In genomic region chr6:82608365-82608764, GRCh38 we compare ENCODE assay signal across 20 cellular contexts.
DNase-seq lines count a peak whose midpoint lies in the region; ATAC-seq and TF ChIP-seq lines count a peak whose summit lies in the region.
"Had no signal": no experiment of that assay in that cellular context is flagged by ENCODE, and none has a peak within 500 bp of the region (broad histone marks: within the 10 kb centered on the region; RNA-seq: fewer than 3 reads in every experiment).

No MANE protein-coding gene starts in this region.

- H3K27me3 Mint-ChIP-seq in WTC11 (ENCODE audit: low read depth) (no peaks in the 10 kb centered on the region), neural progenitor cell (ENCODE audit: insufficient read depth, low read depth) (peaks cover 5% of the 10 kb centered on the region)

- H2AFZ ChIP-seq in neural progenitor cell (replicated peaks) = no peak overlapping the region

- H3K9me3 ChIP-seq in esophagus muscularis mucosa (no peaks in the 10 kb centered on the region), neural progenitor cell (ENCODE audit: low read depth) (peaks cover 7% of the 10 kb centered on the region)
- H3K9me3 ChIP-seq: A549; BLaER1 treated with 17β-estradiol and CSF1 and Interleukin-3, amounts not matched to agents 10 nM and 100 nM; SJSA1 had no signal

- peaks cover 32% of the 10 kb centered on the region for H3F3A ChIP-seq in neural progenitor cell (ENCODE audit: low read depth)

- no peak for TF ChIP-seq EP300 in esophagus muscularis mucosa (IDR thresholded peaks at IDR 0.05)

- no peak for TF ChIP-seq POLR2A in esophagus muscularis mucosa (IDR thresholded peaks at IDR 0.05; ENCODE audit: low read depth)

- no peaks in the 10 kb centered on the region for H3K79me2 ChIP-seq in neural progenitor cell (ENCODE audit: low read depth)

- H3K27me3 ChIP-seq in esophagus muscularis mucosa = no peaks in the 10 kb centered on the region
- no peaks in the 10 kb centered on the region for H3K27me3 ChIP-seq in neural progenitor cell
- H3K27me3 ChIP-seq: BLaER1 treated with 17β-estradiol and CSF1 and Interleukin-3, amounts not matched to agents 10 nM and 100 nM; SJSA1 had no signal

- WGBS in esophagus muscularis mucosa = 11% methylated on average over 1 of the region's 1 CpG

- H3K4me1 Mint-ChIP-seq in WTC11 (peaks cover 13% of the 10 kb centered on the region), neural progenitor cell (peaks cover 70% of the 10 kb centered on the region)

- intact Hi-C loops in esophagus muscularis mucosa (cut with DNase I) = loop anchor here (10.0 kb wide), 1 partner anchor 334 kb away; no protein-coding TSS in a partner anchor

- no peaks in the 10 kb centered on the region for H3K36me3 Mint-ChIP-seq in WTC11
- peaks cover 13% of the 10 kb centered on the region for H3K36me3 Mint-ChIP-seq in neural progenitor cell
- H3K36me3 Mint-ChIP-seq: CD8-positive, alpha-beta T cell had no signal

- peak overlapping the region; percentile 50 for H3K4me2 ChIP-seq in neural progenitor cell
- H3K4me2 ChIP-seq: A549, KMS-11 had no signal

- DNase-seq in G401 (ENCODE audit: low spot score) = peak; percentile 11
- no peak for DNase-seq in WTC11 (ENCODE audit: low spot score)
- no peak for DNase-seq in esophagus muscularis mucosa (ENCODE audit: extremely low spot score)
- peak; percentile 85 for DNase-seq in neural progenitor cell (ENCODE audit: low spot score)
- no peak for DNase-seq in stimulated activated CD4-positive, alpha-beta T cell treated with anti-CD3 and anti-CD28 coated beads, Interleukin-1b, Interleukin-23, amount 100 ng/mL, for 48 hours
- no peak for DNase-seq in anterior cingulate cortex (lab: John Stamatoyannopoulos, UW)
- DNase-seq in KG1 (lab: John Stamatoyannopoulos, UW) = no peak
- DNase-seq: CD8-positive, alpha-beta T cell; DMS53; EL; MV-4-11; NCI-H187; NCI-H2107; NCI-H226; NCI-H526 had no signal

- H3K4me3 Mint-ChIP-seq in WTC11 = no peak overlapping the region
- H3K4me3 Mint-ChIP-seq in neural progenitor cell = peak overlapping the region; percentile 56
- H3K4me3 Mint-ChIP-seq: CD8-positive, alpha-beta T cell had no signal

- no peak overlapping the region for H3K9ac ChIP-seq in neural progenitor cell
- H3K9ac ChIP-seq: BLaER1 treated with 17β-estradiol and CSF1 and Interleukin-3, amounts not matched to agents 10 nM and 100 nM; KMS-11 had no signal

- POLR2A ChIA-PET in WTC11 (lab: Charles Lee) = no interaction called here

- peaks cover 0 to 57% (median 43%) of the 10 kb centered on the region in 4 donors for H3K4me1 ChIP-seq in esophagus muscularis mucosa
- H3K4me1 ChIP-seq in neural progenitor cell = peaks cover 47% of the 10 kb centered on the region
- H3K4me1 ChIP-seq: A549, SJSA1 had no signal

- H3K27ac ChIP-seq in esophagus muscularis mucosa (replicated peaks in 1 of 4) = peak overlapping the region; percentile 67 to 76 (median 69)
- peak overlapping the region; percentile 90 for H3K27ac ChIP-seq in neural progenitor cell
- H3K27ac ChIP-seq: A549; BLaER1 treated with 17β-estradiol and CSF1 and Interleukin-3, amounts not matched to agents 10 nM and 100 nM; KMS-11; SJSA1 had no signal

- no peaks in the 10 kb centered on the region for H4K20me1 ChIP-seq in neural progenitor cell (ENCODE audit: low read depth)
- H4K20me1 ChIP-seq: BLaER1 treated with 17β-estradiol and CSF1 and Interleukin-3, amounts not matched to agents 10 nM and 100 nM had no signal

- TF ChIP-seq CTCF in WTC11 (IDR thresholded peaks at IDR 0.05) (no peak), esophagus muscularis mucosa (IDR thresholded peaks at IDR 0.05) (no peak), neural progenitor cell (IDR thresholded peaks at IDR 0.05) (no peak)

- peak; percentile 65 for ATAC-seq in WTC11
- ATAC-seq: A549; CD8-positive, alpha-beta T cell; Panc1 had no signal

- CTCF ChIA-PET in WTC11 (lab: Charles Lee) = no interaction called here

- in situ Hi-C loops in G401 (cut with HindIII; ENCODE audit: low sequenced_read_pairs) = no loop called here

- H3K9me3 Mint-ChIP-seq in WTC11 (peaks cover 12% of the 10 kb centered on the region), neural progenitor cell (peaks cover 12% of the 10 kb centered on the region)
- H3K9me3 Mint-ChIP-seq: CD8-positive, alpha-beta T cell had no signal

- H3K4me3 ChIP-seq in esophagus muscularis mucosa = no peak overlapping the region
- H3K4me3 ChIP-seq in neural progenitor cell = no peak overlapping the region
- H3K4me3 ChIP-seq: A549; BLaER1 treated with 17β-estradiol and CSF1 and Interleukin-3, amounts not matched to agents 10 nM and 100 nM; SJSA1 had no signal

- H3K36me3 ChIP-seq in esophagus muscularis mucosa = no peaks in the 10 kb centered on the region
- H3K36me3 ChIP-seq in neural progenitor cell = no peaks in the 10 kb centered on the region
- H3K36me3 ChIP-seq: BLaER1 treated with 17β-estradiol and CSF1 and Interleukin-3, amounts not matched to agents 10 nM and 100 nM; SJSA1 had no signal

- H3K27ac Mint-ChIP-seq in WTC11 = no peak overlapping the region
- H3K27ac Mint-ChIP-seq in neural progenitor cell = peak overlapping the region; percentile 98
- H3K27ac Mint-ChIP-seq: CD8-positive, alpha-beta T cell had no signal

TF ChIP-seq in WTC11, 78 proteins besides CTCF, POLR2A, EP300 and RAD21 (continues in another document):
- TF ChIP-seq SMAD4 (CRISPR knock-in tag; IDR thresholded peaks at IDR 0.05) (no peak), ZMAT4 (CRISPR knock-in tag; IDR thresholded peaks at IDR 0.05) (no peak), E2F1 (CRISPR knock-in tag; IDR thresholded peaks at IDR 0.05) (no peak), ZNF532 (CRISPR knock-in tag; IDR thresholded peaks at IDR 0.05; ENCODE audit: borderline replicate concordance) (no peak), KAT7 (CRISPR knock-in tag; IDR thresholded peaks at IDR 0.05; ENCODE audit: borderline replicate concordance) (no peak), NR1H2 (CRISPR knock-in tag; IDR thresholded peaks at IDR 0.05) (no peak), STAT6 (CRISPR knock-in tag; conservative IDR thresholded peaks at IDR 0.05; ENCODE audit: low read depth) (no peak), NR3C1 (CRISPR knock-in tag; conservative IDR thresholded peaks at IDR 0.05; ENCODE audit: low read depth) (no peak)

Comparison
In these comparisons a context has a peak if more than half of its experiments do, and no peak if none do; other contexts are left out.
1. DNase-seq: peak in G401 (single experiment) and neural progenitor cell (single experiment); none in WTC11 (single experiment), esophagus muscularis mucosa (single experiment), stimulated activated CD4-positive, alpha-beta T cell treated with anti-CD3 and anti-CD28 coated beads, Interleukin-1b, Interleukin-23, amount 100 ng/mL, for 48 hours (single experiment), anterior cingulate cortex (0 of 58) and KG1 (single experiment).